Comparison of ENCODE assay signal across 1 cellular context in genomic region chr11:116294630-116295029, GRCh38.
TF ChIP-seq lines count a peak whose summit lies in the region.

No MANE protein-coding gene starts in this region.

TF ChIP-seq in SK-N-SH, 30 proteins besides CTCF, POLR2A, EP300 and RAD21 (continued from another document):
- TF ChIP-seq, protein P1, sequence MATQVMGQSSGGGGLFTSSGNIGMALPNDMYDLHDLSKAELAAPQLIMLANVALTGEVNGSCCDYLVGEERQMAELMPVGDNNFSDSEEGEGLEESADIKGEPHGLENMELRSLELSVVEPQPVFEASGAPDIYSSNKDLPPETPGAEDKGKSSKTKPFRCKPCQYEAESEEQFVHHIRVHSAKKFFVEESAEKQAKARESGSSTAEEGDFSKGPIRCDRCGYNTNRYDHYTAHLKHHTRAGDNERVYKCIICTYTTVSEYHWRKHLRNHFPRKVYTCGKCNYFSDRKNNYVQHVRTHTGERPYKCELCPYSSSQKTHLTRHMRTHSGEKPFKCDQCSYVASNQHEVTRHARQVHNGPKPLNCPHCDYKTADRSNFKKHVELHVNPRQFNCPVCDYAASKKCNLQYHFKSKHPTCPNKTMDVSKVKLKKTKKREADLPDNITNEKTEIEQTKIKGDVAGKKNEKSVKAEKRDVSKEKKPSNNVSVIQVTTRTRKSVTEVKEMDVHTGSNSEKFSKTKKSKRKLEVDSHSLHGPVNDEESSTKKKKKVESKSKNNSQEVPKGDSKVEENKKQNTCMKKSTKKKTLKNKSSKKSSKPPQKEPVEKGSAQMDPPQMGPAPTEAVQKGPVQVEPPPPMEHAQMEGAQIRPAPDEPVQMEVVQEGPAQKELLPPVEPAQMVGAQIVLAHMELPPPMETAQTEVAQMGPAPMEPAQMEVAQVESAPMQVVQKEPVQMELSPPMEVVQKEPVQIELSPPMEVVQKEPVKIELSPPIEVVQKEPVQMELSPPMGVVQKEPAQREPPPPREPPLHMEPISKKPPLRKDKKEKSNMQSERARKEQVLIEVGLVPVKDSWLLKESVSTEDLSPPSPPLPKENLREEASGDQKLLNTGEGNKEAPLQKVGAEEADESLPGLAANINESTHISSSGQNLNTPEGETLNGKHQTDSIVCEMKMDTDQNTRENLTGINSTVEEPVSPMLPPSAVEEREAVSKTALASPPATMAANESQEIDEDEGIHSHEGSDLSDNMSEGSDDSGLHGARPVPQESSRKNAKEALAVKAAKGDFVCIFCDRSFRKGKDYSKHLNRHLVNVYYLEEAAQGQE (IDR thresholded peaks at IDR 0.05; ENCODE audit: low read depth, low read length), result no peak
- TF ChIP-seq, protein P2, sequence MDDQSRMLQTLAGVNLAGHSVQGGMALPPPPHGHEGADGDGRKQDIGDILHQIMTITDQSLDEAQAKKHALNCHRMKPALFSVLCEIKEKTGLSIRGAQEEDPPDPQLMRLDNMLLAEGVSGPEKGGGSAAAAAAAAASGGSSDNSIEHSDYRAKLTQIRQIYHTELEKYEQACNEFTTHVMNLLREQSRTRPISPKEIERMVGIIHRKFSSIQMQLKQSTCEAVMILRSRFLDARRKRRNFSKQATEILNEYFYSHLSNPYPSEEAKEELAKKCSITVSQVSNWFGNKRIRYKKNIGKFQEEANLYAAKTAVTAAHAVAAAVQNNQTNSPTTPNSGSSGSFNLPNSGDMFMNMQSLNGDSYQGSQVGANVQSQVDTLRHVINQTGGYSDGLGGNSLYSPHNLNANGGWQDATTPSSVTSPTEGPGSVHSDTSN (IDR thresholded peaks at IDR 0.05), result no peak
- no peak for TF ChIP-seq TEAD4 (IDR thresholded peaks at IDR 0.05; ENCODE audit: borderline replicate concordance, insufficient read depth)
- TF ChIP-seq, protein P3, sequence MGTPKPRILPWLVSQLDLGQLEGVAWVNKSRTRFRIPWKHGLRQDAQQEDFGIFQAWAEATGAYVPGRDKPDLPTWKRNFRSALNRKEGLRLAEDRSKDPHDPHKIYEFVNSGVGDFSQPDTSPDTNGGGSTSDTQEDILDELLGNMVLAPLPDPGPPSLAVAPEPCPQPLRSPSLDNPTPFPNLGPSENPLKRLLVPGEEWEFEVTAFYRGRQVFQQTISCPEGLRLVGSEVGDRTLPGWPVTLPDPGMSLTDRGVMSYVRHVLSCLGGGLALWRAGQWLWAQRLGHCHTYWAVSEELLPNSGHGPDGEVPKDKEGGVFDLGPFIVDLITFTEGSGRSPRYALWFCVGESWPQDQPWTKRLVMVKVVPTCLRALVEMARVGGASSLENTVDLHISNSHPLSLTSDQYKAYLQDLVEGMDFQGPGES (IDR thresholded peaks at IDR 0.05; ENCODE audit: low read depth, low read length), result no peak
- TF ChIP-seq SIN3A (IDR thresholded peaks at IDR 0.05; ENCODE audit: borderline replicate concordance, low read depth, low read length), result no peak
